ENCODE assay signal across 9 cellular contexts in the genomic region with DNA sequence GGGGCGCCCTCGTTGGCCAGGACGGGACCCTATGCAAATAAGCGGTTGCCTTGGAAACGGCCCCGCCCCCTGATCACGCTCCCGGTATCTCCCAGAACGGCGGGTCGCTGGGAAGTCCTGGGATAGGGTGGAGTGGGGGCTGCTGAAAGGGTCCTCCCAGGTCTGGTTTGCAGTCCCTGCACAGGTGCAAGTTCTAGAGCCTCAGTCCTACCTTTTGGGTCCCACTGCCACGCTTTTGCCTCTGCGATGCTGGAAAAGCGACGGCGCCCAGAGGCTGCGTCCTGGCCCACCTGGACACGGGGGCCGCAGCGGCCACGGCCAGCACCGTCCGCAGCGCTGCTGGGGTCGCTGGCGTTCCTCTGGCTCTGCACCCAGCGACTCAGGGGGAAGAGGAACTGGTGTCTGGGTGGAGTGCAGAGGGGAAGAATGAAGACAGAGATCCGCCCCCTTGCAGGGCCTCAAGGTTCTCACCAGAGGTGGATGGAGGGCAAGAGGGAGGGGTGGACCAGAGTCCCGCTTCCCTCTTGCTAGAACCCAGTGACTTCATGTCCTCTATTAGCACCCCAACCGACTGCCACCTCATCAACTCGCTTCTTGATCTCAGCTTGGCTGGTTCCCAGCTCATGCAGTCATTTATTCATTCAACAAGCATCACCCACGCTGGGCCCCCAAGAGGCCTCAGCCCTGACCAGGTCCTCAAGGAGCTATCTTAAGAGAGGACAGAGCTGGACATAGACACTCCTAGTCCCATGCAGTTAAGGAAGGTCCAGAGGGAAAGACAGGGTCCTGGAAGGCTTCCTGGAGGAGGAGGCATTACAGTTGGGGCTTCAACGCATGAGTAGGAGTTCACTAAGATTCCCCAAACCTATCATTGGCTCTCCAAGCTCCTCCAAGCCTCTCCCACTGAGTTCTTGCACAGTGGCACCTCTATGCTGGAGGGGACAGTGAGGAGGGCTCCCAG. TPM values are rescaled to one million over a fixed set of nuclear protein-coding genes. Genes with fewer than 3 reads are reported as not detected.
DNase-seq lines count a peak whose midpoint lies in the region; ATAC-seq and TF ChIP-seq lines count a peak whose summit lies in the region.
"Had no signal": no experiment of that assay in that cellular context is flagged by ENCODE, and none has a peak within 500 bp of the region (broad histone marks: within the 10 kb centered on the region; RNA-seq: fewer than 3 reads in every experiment).

Gene LRRC25, minus strand, starts transcription at position 381 of the 961 bp plus-strand sequence. CDS start 659 bp downstream, outside the sequence.

- H3K4me3 ChIP-seq in left lung (peak within 1 kb of the TSS in 1 of 2 donors; percentile 69), tibial artery (peak within 1 kb of the TSS; percentile 34 to 39)

- peak; percentile 47 for ATAC-seq in activated CD8-positive, alpha-beta memory T cell treated with anti-CD3 and anti-CD28 coated beads, Interleukin-2, amount 10 ng/mL, durations not matched to agents 7 days and 5 days
- ATAC-seq in left lung (peak; percentile 50), GM18517 (IDR thresholded peaks at IDR 0.05; ENCODE audit: unreplicated experiment) (no peak)

- CTCF ChIA-PET in activated CD8-positive, alpha-beta memory T cell treated with anti-CD3 and anti-CD28 coated beads, Interleukin-2, amount 10 ng/mL, durations not matched to agents 7 days and 5 days (lab: Charles Lee) = interaction anchor here (0.9 to 7.6 kb wide), 4 partner anchors 9 to 54 kb away, joined by 3 to 77 read pairs (median 4); partner anchors contain the start of gene GDF15

- no peak within 1 kb of the TSS for H3K27ac Mint-ChIP-seq in activated CD8-positive, alpha-beta memory T cell treated with anti-CD3 and anti-CD28 coated beads, Interleukin-2, amount 10 ng/mL, durations not matched to agents 7 days and 5 days
- H3K27ac Mint-ChIP-seq: activated T-cell treated with anti-CD3 and anti-CD28 coated beads, Interleukin-2, amount 50 U/mL, for 72 hours had no signal

- intact Hi-C loops in left lung (cut with DNase I) (no loop called here), tibial artery (cut with DNase I; ENCODE audit: low total_unique reads) (loop anchor here (5.0 kb wide), 1 partner anchor 45 kb away; no protein-coding TSS in a partner anchor)

- H3K36me3 Mint-ChIP-seq in activated CD8-positive, alpha-beta memory T cell treated with anti-CD3 and anti-CD28 coated beads, Interleukin-2, amount 10 ng/mL, durations not matched to agents 7 days and 5 days = no peaks in the 10 kb centered on the region

- H3K4me1 ChIP-seq in left lung (peaks cover 0 to 79% of the 10 kb centered on the region in 2 donors), tibial artery (no peaks in the 10 kb centered on the region)

- H3K9me3 Mint-ChIP-seq in activated CD8-positive, alpha-beta memory T cell treated with anti-CD3 and anti-CD28 coated beads, Interleukin-2, amount 10 ng/mL, durations not matched to agents 7 days and 5 days (ENCODE audit: low read depth) = no peaks in the 10 kb centered on the region
- H3K9me3 Mint-ChIP-seq: activated T-cell treated with anti-CD3 and anti-CD28 coated beads, Interleukin-2, amount 50 U/mL, for 72 hours had no signal

- no peak for TF ChIP-seq CTCF in left lung (IDR thresholded peaks at IDR 0.05)
- TF ChIP-seq CTCF in tibial artery (IDR thresholded peaks at IDR 0.05) = no peak

- DNase-seq in activated CD8-positive, alpha-beta memory T cell treated with anti-CD3 and anti-CD28 coated beads, Interleukin-2, amount 10 ng/mL, durations not matched to agents 7 days and 5 days = peak; percentile 47
- no peak for DNase-seq in activated CD8-positive, alpha-beta memory T cell treated with anti-CD3 and anti-CD28 coated beads, Interleukin-2, amount 50 U/mL, for 4 hours
- DNase-seq in UCSD-AML1 (lab: John Stamatoyannopoulos, UW; ENCODE audit: unreplicated experiment) (peak; percentile 38), left lung (peak; percentile 84 to 90), tibial artery (peak; percentile 59 to 78), occipital lobe (lab: John Stamatoyannopoulos, UW) (no peak)
- DNase-seq in stimulated activated CD4-positive, alpha-beta T cell treated with anti-CD3 and anti-CD28 coated beads, Interleukin-12 subunit alpha, Interleukin-12 subunit beta, amount 100 ng/mL, for 4 hours = no peak
- DNase-seq: activated T-cell treated with anti-CD3 and anti-CD28 coated beads, Interleukin-2, amount 50 U/mL, for 72 hours had no signal

- H3K36me3 ChIP-seq in left lung (peaks cover 0 to 14% of the 10 kb centered on the region in 2 donors), tibial artery (no peaks in the 10 kb centered on the region)

- H3K27me3 ChIP-seq in left lung = peaks cover 0 to 16% of the 10 kb centered on the region in 2 donors
- peaks cover 0 to 40% of the 10 kb centered on the region in 2 donors for H3K27me3 ChIP-seq in tibial artery

- no peaks in the 10 kb centered on the region for H3K9me3 ChIP-seq in left lung
- no peaks in the 10 kb centered on the region for H3K9me3 ChIP-seq in tibial artery

- H3K27ac ChIP-seq in left lung (peak within 1 kb of the TSS in 1 of 2 donors; percentile 81), tibial artery (no peak within 1 kb of the TSS)

- H3K4me1 Mint-ChIP-seq in activated CD8-positive, alpha-beta memory T cell treated with anti-CD3 and anti-CD28 coated beads, Interleukin-2, amount 10 ng/mL, durations not matched to agents 7 days and 5 days = peaks cover 25% of the 10 kb centered on the region

- no peak within 1 kb of the TSS for H3K4me3 Mint-ChIP-seq in activated CD8-positive, alpha-beta memory T cell treated with anti-CD3 and anti-CD28 coated beads, Interleukin-2, amount 10 ng/mL, durations not matched to agents 7 days and 5 days
- H3K4me3 Mint-ChIP-seq: activated T-cell treated with anti-CD3 and anti-CD28 coated beads, Interleukin-2, amount 50 U/mL, for 72 hours had no signal

- H3K27me3 Mint-ChIP-seq in activated CD8-positive, alpha-beta memory T cell treated with anti-CD3 and anti-CD28 coated beads, Interleukin-2, amount 10 ng/mL, durations not matched to agents 7 days and 5 days = peaks cover 22% of the 10 kb centered on the region

RNA-seq across cellular contexts. Expression of gene LRRC25, which starts in this region (rescaled TPM):
- under 1 TPM in 1 of 2 experiments, not detected in 1; 0.12 TPM for total RNA-seq in activated CD8-positive, alpha-beta memory T cell treated with anti-CD3 and anti-CD28 coated beads, Interleukin-2, amount 10 ng/mL, durations not matched to agents 7 days and 5 days
- total RNA-seq in left lung = 10 to 100 TPM; 14.4 to 53.7 TPM
- 0.78 TPM for total RNA-seq in occipital lobe
- total RNA-seq: activated T-cell treated with anti-CD3 and anti-CD28 coated beads, Interleukin-2, amount 50 U/mL, for 72 hours had no signal

Comparison
In these comparisons a context has a peak if more than half of its experiments do, and no peak if none do; other contexts are left out.
1. Peak in DNase-seq and ATAC-seq in activated CD8-positive, alpha-beta memory T cell treated with anti-CD3 and anti-CD28 coated beads, Interleukin-2, amount 10 ng/mL, durations not matched to agents 7 days and 5 days; RNA of the gene not detected or under 1 TPM.
2. DNase-seq: peak in UCSD-AML1 (single experiment), left lung (2 of 2) and tibial artery (2 of 2); none in activated CD8-positive, alpha-beta memory T cell treated with anti-CD3 and anti-CD28 coated beads, Interleukin-2, amount 50 U/mL, for 4 hours (single experiment), occipital lobe (single experiment) and stimulated activated CD4-positive, alpha-beta T cell treated with anti-CD3 and anti-CD28 coated beads, Interleukin-12 subunit alpha, Interleukin-12 subunit beta, amount 100 ng/mL, for 4 hours (single experiment).